In the genomic region with DNA sequence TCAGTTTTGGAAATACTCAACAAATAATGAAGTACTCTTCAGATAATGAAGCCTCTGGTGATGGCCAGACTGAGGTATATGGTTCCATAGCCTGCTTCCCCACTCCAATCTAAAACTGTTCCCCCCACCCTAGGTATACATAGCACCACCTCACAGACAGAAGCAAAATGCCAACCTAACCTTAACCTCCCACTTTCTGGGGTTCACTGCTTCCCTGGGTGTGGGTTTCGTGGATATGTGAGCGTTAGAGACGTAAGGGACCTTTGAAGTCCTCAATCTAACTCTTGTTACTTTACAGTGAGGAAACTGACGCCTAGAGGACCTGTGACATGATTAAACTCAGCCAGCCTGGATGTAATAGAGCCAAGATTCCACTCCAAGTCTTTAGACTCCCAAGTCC, we compare ENCODE assay signal across 9 cellular contexts. TPM values are rescaled to one million over a fixed set of nuclear protein-coding genes. Genes with fewer than 3 reads are reported as not detected.
DNase-seq lines count a peak whose midpoint lies in the region; ATAC-seq, FAIRE-seq and TF ChIP-seq lines count a peak whose summit lies in the region.
"Had no signal": no experiment of that assay in that cellular context is flagged by ENCODE, and none has a peak within 500 bp of the region (broad histone marks: within the 10 kb centered on the region; RNA-seq: fewer than 3 reads in every experiment).

No MANE protein-coding gene starts in this region.

- no peak overlapping the region for H2BK15ac ChIP-seq in mesenchymal stem cell (ENCODE audit: low read depth, poor library complexity, severe bottlenecking)

- H3K9me3 ChIP-seq in HepG2 (ENCODE audit: low read length), result no peaks in the 10 kb centered on the region
- no peaks in the 10 kb centered on the region for H3K9me3 ChIP-seq in right lobe of liver
- H3K9me3 ChIP-seq in adrenal gland (replicated peaks in 1 of 3), result no peaks in the 10 kb centered on the region
- H3K9me3 ChIP-seq in mesenchymal stem cell (ENCODE audit: control insufficient read depth, low read length), result no peaks in the 10 kb centered on the region
- no peaks in the 10 kb centered on the region for H3K9me3 ChIP-seq in upper lobe of right lung
- H3K9me3 ChIP-seq: upper lobe of left lung had no signal

- H3K4me2 ChIP-seq in HepG2 (ENCODE audit: low read depth, low read length), result peak overlapping the region; percentile 96
- no peak overlapping the region for H3K4me2 ChIP-seq in mesenchymal stem cell (ENCODE audit: low read length, poor library complexity, severe bottlenecking)

- H3K27ac ChIP-seq in HepG2 (ENCODE audit: extremely low read length, insufficient read depth, low read length), result no peak overlapping the region
- H3K27ac ChIP-seq in right lobe of liver, result peak overlapping the region in 1 of 3 donors; percentile 93
- H3K27ac ChIP-seq in adrenal gland, result peak overlapping the region; percentile 7 to 95 (median 73)
- no peak overlapping the region for H3K27ac ChIP-seq in mesenchymal stem cell (ENCODE audit: low read length, poor library complexity, severe bottlenecking)
- H3K27ac ChIP-seq in upper lobe of right lung, result peak overlapping the region; percentile 36

- DNase-seq in HepG2 (ENCODE audit: low spot score), result no peak
- DNase-seq in right lobe of liver, result no peak
- DNase-seq in adrenal gland, result no peak
- no peak for DNase-seq in mesenchymal stem cell
- DNase-seq in upper lobe of right lung, result no peak
- no peak for DNase-seq in kidney glomerular epithelial cell (lab: John Stamatoyannopoulos, UW)
- no peak for DNase-seq in NCI-H1436 (lab: John Stamatoyannopoulos, UW)
- DNase-seq: upper lobe of left lung had no signal

- BruUV-seq in HepG2 (replicated peaks; lab: Mats Ljungman, UMichigan), result no TSS peak

- peak overlapping the region; percentile 7 to 96 (median 80); a peak in 1 of 6 replicates for H3K4me3 ChIP-seq in HepG2 (replicated peaks in 1 of 3; ENCODE audit: insufficient read depth in 1 of 3, low read depth in 2 of 3, low read length in 3 of 3)
- H3K4me3 ChIP-seq in right lobe of liver, result no peak overlapping the region
- peak overlapping the region in 1 of 4 donors; percentile 93 for H3K4me3 ChIP-seq in adrenal gland
- H3K4me3 ChIP-seq in mesenchymal stem cell (ENCODE audit: insufficient read depth in 1 of 2, low read depth in 1 of 2, low read length in 2 of 2), result peak overlapping the region in 1 of 2 experiments; percentile 91
- H3K4me3 ChIP-seq in upper lobe of right lung, result peak overlapping the region; percentile 99

- no peak for TF ChIP-seq POLR2A in HepG2 (IDR thresholded peaks at IDR 0.05; ENCODE audit: insufficient read depth in 1 of 2, low read depth in 2 of 2, low read length in 2 of 2)
- TF ChIP-seq POLR2A in right lobe of liver (IDR thresholded peaks at IDR 0.05), result no peak
- TF ChIP-seq POLR2A in adrenal gland (IDR thresholded peaks at IDR 0.05), result no peak

- peak overlapping the region; percentile 22 for H2AK5ac ChIP-seq in mesenchymal stem cell (ENCODE audit: low read length, severe bottlenecking)

- no peak overlapping the region for H4K91ac ChIP-seq in mesenchymal stem cell (ENCODE audit: low read length)

- no peak overlapping the region; the same call in 1 of the 2 replicates for H3K9ac ChIP-seq in HepG2 (ENCODE audit: insufficient read depth, low read depth, low read length)
- peak overlapping the region; percentile 95 for H3K9ac ChIP-seq in mesenchymal stem cell (ENCODE audit: low read length)

- ATAC-seq in HepG2, result no peak
- no peak for ATAC-seq in right lobe of liver
- ATAC-seq in upper lobe of right lung, result no peak
- no peak for ATAC-seq in GM21717 (IDR thresholded peaks at IDR 0.05; ENCODE audit: unreplicated experiment)

- 96% methylated on average over 4 of the region's 4 CpGs for WGBS in HepG2 (ENCODE audit: low lambda C conversion rate)
- 82% methylated on average over 4 of the region's 4 CpGs for WGBS in right lobe of liver (ENCODE audit: insufficient coverage, low coverage, low lambda C conversion rate, missing lambda C conversion rate)
- 75 to 79% (median 76%) methylated on average over 4 of the region's 4 CpGs for WGBS in adrenal gland, 4 donors
- 84% methylated on average over 4 of the region's 4 CpGs for WGBS in mesenchymal stem cell

- peaks cover 17% of the 10 kb centered on the region for H3K79me2 ChIP-seq in HepG2 (ENCODE audit: insufficient read depth, low read length)

- H3K79me1 ChIP-seq in mesenchymal stem cell (replicated peaks; ENCODE audit: low read length, poor library complexity, severe bottlenecking), result peaks cover 26% of the 10 kb centered on the region

- TF ChIP-seq EP300 in HepG2 (IDR thresholded peaks at IDR 0.05; ENCODE audit: low read depth in 2 of 2, low read length in 2 of 2) (no peak), HepG2 (CRISPR knock-in tag; IDR thresholded peaks at IDR 0.05; ENCODE audit: borderline replicate concordance) (no peak)

- FAIRE-seq in HepG2 (lab: Jason Lieb, UNC), result no peak

- no peak overlapping the region for H3K18ac ChIP-seq in mesenchymal stem cell (ENCODE audit: low read depth in 1 of 2, low read length in 2 of 2)

- no peak overlapping the region for H4K8ac ChIP-seq in mesenchymal stem cell (ENCODE audit: low read length)

- H3K27me3 ChIP-seq in HepG2 (ENCODE audit: control insufficient read depth in 1 of 2, insufficient read depth in 2 of 2, low read length in 2 of 2) (no peaks in the 10 kb centered on the region; a peak in 1 of 5 replicates), right lobe of liver (no peaks in the 10 kb centered on the region), adrenal gland (no peaks in the 10 kb centered on the region), mesenchymal stem cell (ENCODE audit: control insufficient read depth in 1 of 2, insufficient read depth in 1 of 2, low read length in 2 of 2) (no peaks in the 10 kb centered on the region), upper lobe of right lung (no peaks in the 10 kb centered on the region)
- H3K27me3 ChIP-seq: upper lobe of left lung had no signal

- no peak for TF ChIP-seq CTCF in HepG2 (CRISPR knock-in tag; IDR thresholded peaks at IDR 0.05)
- no peak for TF ChIP-seq CTCF in right lobe of liver (IDR thresholded peaks at IDR 0.05)
- TF ChIP-seq CTCF in adrenal gland (IDR thresholded peaks at IDR 0.05), result no peak
- no peak for TF ChIP-seq CTCF in upper lobe of right lung (IDR thresholded peaks at IDR 0.05)

- H3K4ac ChIP-seq in mesenchymal stem cell (ENCODE audit: low read depth in 1 of 2, low read length in 2 of 2), result no peak overlapping the region

- no peak overlapping the region for H2BK12ac ChIP-seq in mesenchymal stem cell (ENCODE audit: low read length in 2 of 2)

- intact Hi-C loops in HepG2 (cut with micrococcal nuclease; ENCODE audit: unreplicated experiment) (no loop called here), right lobe of liver (cut with DNase I) (no loop called here), adrenal gland (cut with DNase I) (no loop called here), upper lobe of right lung (cut with DNase I) (no loop called here)

- in situ Hi-C loops in HepG2 (cut with HindIII; ENCODE audit: extremely low pct_ligation_motif_present, low pct_unique_long_range_greater_than_20kb), result no loop called here

- H3K36me3 ChIP-seq in HepG2 (replicated peaks in 1 of 2; ENCODE audit: control insufficient read depth in 1 of 2, insufficient read depth in 2 of 2, low read length in 2 of 2) (peaks cover 3 to 32% of the 10 kb centered on the region in 2 experiments; a peak in 3 of 5 replicates), right lobe of liver (peaks cover 0 to 43% (median 16%) of the 10 kb centered on the region in 4 donors), adrenal gland (replicated peaks in 1 of 2) (peaks cover 0 to 48% of the 10 kb centered on the region in 2 donors), mesenchymal stem cell (ENCODE audit: control insufficient read depth in 1 of 2, insufficient read depth in 2 of 2, low read depth in 1 of 2, low read length in 2 of 2) (peaks cover 34 to 49% of the 10 kb centered on the region in 2 experiments), upper lobe of right lung (peaks cover 47% of the 10 kb centered on the region)

- no peak overlapping the region for H2BK5ac ChIP-seq in mesenchymal stem cell (ENCODE audit: low read depth, low read length, poor library complexity, severe bottlenecking)

- no peak for TF ChIP-seq RAD21 in HepG2 (CRISPR knock-in tag; IDR thresholded peaks at IDR 0.05)

- no peak overlapping the region for H2BK120ac ChIP-seq in mesenchymal stem cell (ENCODE audit: low read depth, low read length)

- H2AFZ ChIP-seq in HepG2 (ENCODE audit: low read length) (no peak overlapping the region), mesenchymal stem cell (ENCODE audit: low read depth, low read length) (no peak overlapping the region)

- POLR2A ChIA-PET in HepG2 (lab: Yijun Ruan, JAX), result no interaction called here

- CTCF ChIA-PET in HepG2 (lab: Yijun Ruan, JAX; ENCODE audit: low intra/inter-chr PET ratio, low total read pairs), result no interaction called here

- peaks cover 38% of the 10 kb centered on the region for H3K4me1 ChIP-seq in HepG2 (ENCODE audit: insufficient read depth, low read length)
- peaks cover 0 to 13% (median 3%) of the 10 kb centered on the region in 4 donors for H3K4me1 ChIP-seq in right lobe of liver
- peaks cover 13 to 29% of the 10 kb centered on the region in 2 donors for H3K4me1 ChIP-seq in adrenal gland (replicated peaks in 1 of 2)
- H3K4me1 ChIP-seq in mesenchymal stem cell (ENCODE audit: control insufficient read depth, insufficient read depth, low read depth, low read length), result peaks cover 14% of the 10 kb centered on the region
- H3K4me1 ChIP-seq in upper lobe of right lung, result peaks cover 21% of the 10 kb centered on the region

- no peak overlapping the region for H3K23ac ChIP-seq in mesenchymal stem cell (ENCODE audit: low read length in 2 of 2)

- H3K14ac ChIP-seq in mesenchymal stem cell (ENCODE audit: low read length in 2 of 2), result no peak overlapping the region

- no peaks in the 10 kb centered on the region for H4K20me1 ChIP-seq in HepG2 (ENCODE audit: insufficient read depth, low read length)

RNA-seq across cellular contexts. Expression of gene RHBDD2, which starts 1.4 kb away (rescaled TPM):
- total RNA-seq in HepG2 (2016; rRNA removed; fragmentation: Illumina TruSeq; extraction: Trizol) (14.9 and 23.1 TPM in 2 replicates), right lobe of liver (10 to 100 TPM; 24.4 to 56.1 (median 31.7) TPM), adrenal gland (100 to 1,000 TPM; 123 to 575 (median 247) TPM), upper lobe of right lung (68.6 TPM)
- total RNA-seq in HepG2 (2016; cell fraction: cytosol; rRNA removed; fragmentation: Illumina TruSeq; extraction: Trizol; ENCODE audit: low read depth), result 18.8 and 23.7 TPM in 2 replicates
- 9.2 and 24.2 TPM in 2 replicates for total RNA-seq in HepG2 (2016; cell fraction: insoluble cytoplasmic fraction; rRNA removed; fragmentation: Illumina TruSeq; extraction: Trizol)
- total RNA-seq in HepG2 (2016; cell fraction: membrane; rRNA removed; fragmentation: Illumina TruSeq; extraction: Trizol), result 29.8 and 37.0 TPM in 2 replicates
- 16.7 and 24.5 TPM in 2 replicates for total RNA-seq in HepG2 (2016; cell fraction: nucleus; rRNA removed; fragmentation: Illumina TruSeq; extraction: Trizol)
- polyA plus RNA-seq in HepG2 (2011; rRNA removed) (26.4 and 41.1 TPM in 2 replicates), adrenal gland (100 to 1,000 TPM; 187 to 225 (median 224) TPM)
- polyA plus RNA-seq in HepG2 (2011; cell fraction: cytosol; rRNA removed), result 34.8 and 35.2 TPM in 2 replicates
- polyA plus RNA-seq in HepG2 (2011; cell fraction: nucleus; rRNA removed), result 33.3 and 35.1 TPM in 2 replicates
- 22.8 and 42.0 TPM in 2 replicates for polyA plus RNA-seq in HepG2 (2012)
- 39.1 and 46.7 TPM in 2 replicates for polyA plus RNA-seq in HepG2 (2016; cell fraction: cytosol; fragmentation: Illumina TruSeq; extraction: Trizol; ENCODE audit: low read depth)
- 17.9 and 21.5 TPM in 2 replicates for polyA plus RNA-seq in HepG2 (2016; cell fraction: insoluble cytoplasmic fraction; fragmentation: Illumina TruSeq; extraction: Trizol; ENCODE audit: low read depth)
- polyA plus RNA-seq in HepG2 (2016; cell fraction: membrane; fragmentation: Illumina TruSeq; extraction: Trizol; ENCODE audit: low read depth), result 52.8 and 61.8 TPM in 2 replicates
- polyA plus RNA-seq in HepG2 (2016; cell fraction: nucleus; fragmentation: Illumina TruSeq; extraction: Trizol; ENCODE audit: insufficient read depth, low read depth), result 57.7 and 58.2 TPM in 2 replicates
- polyA minus RNA-seq in HepG2 (2011; rRNA and poly(A)+ RNA removed; ENCODE audit: low replicate concordance), result 49.6 and 101 TPM in 2 replicates
- polyA minus RNA-seq in HepG2 (2011; cell fraction: cytosol; rRNA and poly(A)+ RNA removed), result 17.8 and 22.2 TPM in 2 replicates
- 12.7 and 13.4 TPM in 2 replicates for polyA minus RNA-seq in HepG2 (2011; cell fraction: nucleus; rRNA and poly(A)+ RNA removed)
- polyA plus RNA-seq in mesenchymal stem cell (2013, experiment 1 of 2), result 78.6 TPM
- polyA plus RNA-seq in mesenchymal stem cell (2013, experiment 2 of 2), result 78.6 TPM

RNA-seq across cellular contexts. Expression of gene POR, which starts 34.7 kb away (rescaled TPM):
- total RNA-seq in HepG2 (2016; rRNA removed; fragmentation: Illumina TruSeq; extraction: Trizol), result 115 and 266 TPM in 2 replicates
- total RNA-seq in HepG2 (2016; cell fraction: cytosol; rRNA removed; fragmentation: Illumina TruSeq; extraction: Trizol; ENCODE audit: low read depth), result 43.6 and 47.9 TPM in 2 replicates
- 95.7 and 270 TPM in 2 replicates for total RNA-seq in HepG2 (2016; cell fraction: insoluble cytoplasmic fraction; rRNA removed; fragmentation: Illumina TruSeq; extraction: Trizol)
- total RNA-seq in HepG2 (2016; cell fraction: membrane; rRNA removed; fragmentation: Illumina TruSeq; extraction: Trizol), result 55.5 and 56.9 TPM in 2 replicates
- total RNA-seq in HepG2 (2016; cell fraction: nucleus; rRNA removed; fragmentation: Illumina TruSeq; extraction: Trizol), result 260 and 301 TPM in 2 replicates
- 145 and 208 TPM in 2 replicates for polyA plus RNA-seq in HepG2 (2011; rRNA removed)
- polyA plus RNA-seq in HepG2 (2011; cell fraction: cytosol; rRNA removed), result 143 and 190 TPM in 2 replicates
- polyA plus RNA-seq in HepG2 (2011; cell fraction: nucleus; rRNA removed), result 1,024 and 1,039 TPM in 2 replicates
- 325 and 360 TPM in 2 replicates for polyA plus RNA-seq in HepG2 (2012)
- polyA plus RNA-seq in HepG2 (2016; cell fraction: cytosol; fragmentation: Illumina TruSeq; extraction: Trizol; ENCODE audit: low read depth), result 22.8 and 25.4 TPM in 2 replicates
- polyA plus RNA-seq in HepG2 (2016; cell fraction: insoluble cytoplasmic fraction; fragmentation: Illumina TruSeq; extraction: Trizol; ENCODE audit: low read depth), result 63.7 and 80.6 TPM in 2 replicates
- 25.4 and 30.4 TPM in 2 replicates for polyA plus RNA-seq in HepG2 (2016; cell fraction: membrane; fragmentation: Illumina TruSeq; extraction: Trizol; ENCODE audit: low read depth)
- polyA plus RNA-seq in HepG2 (2016; cell fraction: nucleus; fragmentation: Illumina TruSeq; extraction: Trizol; ENCODE audit: insufficient read depth, low read depth), result 367 and 407 TPM in 2 replicates
- 85.0 and 445 TPM in 2 replicates for polyA minus RNA-seq in HepG2 (2011; rRNA and poly(A)+ RNA removed; ENCODE audit: low replicate concordance)
- polyA minus RNA-seq in HepG2 (2011; cell fraction: cytosol; rRNA and poly(A)+ RNA removed), result 256 and 348 TPM in 2 replicates
- polyA minus RNA-seq in HepG2 (2011; cell fraction: nucleus; rRNA and poly(A)+ RNA removed), result 174 and 240 TPM in 2 replicates
- total RNA-seq in right lobe of liver, result 1,000 to 10,000 TPM in 1 of 6 experiments, 100 to 1,000 TPM in 5; 370 to 1,042 (median 725) TPM
- total RNA-seq in adrenal gland, result 1,000 to 10,000 TPM in 1 of 8 donors, 100 to 1,000 TPM in 7; 268 to 1,301 (median 582) TPM
- polyA plus RNA-seq in adrenal gland, result 100 to 1,000 TPM; 442 to 981 (median 731) TPM
- polyA plus RNA-seq in mesenchymal stem cell (2013, experiment 1 of 2), result 76.9 TPM
- polyA plus RNA-seq in mesenchymal stem cell (2013, experiment 2 of 2), result 80.1 TPM
- total RNA-seq in upper lobe of right lung, result 232 TPM

Comparison
In these comparisons a context has a peak if more than half of its experiments do, and no peak if none do; other contexts are left out.
1. H3K4me3 ChIP-seq: peak in HepG2 (3 of 3) and upper lobe of right lung (single experiment); none in right lobe of liver (0 of 3).
2. H3K27ac ChIP-seq: peak in adrenal gland (5 of 5) and upper lobe of right lung (single experiment); none in HepG2 (single experiment) and mesenchymal stem cell (single experiment).